26 cellular contexts compared by ENCODE assay signal in genomic region chr22:21594865-21595452, GRCh38. TPM values are rescaled to one million over a fixed set of nuclear protein-coding genes. Genes with fewer than 3 reads are reported as not detected.
DNase-seq lines count a peak whose midpoint lies in the region; ATAC-seq and TF ChIP-seq lines count a peak whose summit lies in the region.
"Had no signal": no experiment of that assay in that cellular context is flagged by ENCODE, and none has a peak within 500 bp of the region (broad histone marks: within the 10 kb centered on the region; RNA-seq: fewer than 3 reads in every experiment).

No MANE protein-coding gene starts in this region.

- no peak for ATAC-seq in activated CD4-positive, alpha-beta T cell treated with anti-CD3 and anti-CD28 coated beads for 36 hours
- ATAC-seq in left lobe of liver, result peak; percentile 24
- ATAC-seq: body of pancreas had no signal

- H3F3A ChIP-seq in smooth muscle cell (ENCODE audit: low read depth), result no peaks in the 10 kb centered on the region

- no peak overlapping the region for H3K4me3 ChIP-seq in mammary epithelial cell (replicated peaks in 1 of 3; ENCODE audit: insufficient read depth in 1 of 3, low read depth in 2 of 3, low read length in 3 of 3)
- no peak overlapping the region for H3K4me3 ChIP-seq in smooth muscle cell
- H3K4me3 ChIP-seq: body of pancreas, hepatocyte, skin epidermis, stomach had no signal

- intact Hi-C loops in activated CD4-positive, alpha-beta T cell treated with anti-CD3 and anti-CD28 coated beads for 36 hours (cut with DNase I, micrococcal nuclease), result no loop called here
- intact Hi-C loops in mammary epithelial cell (cut with micrococcal nuclease), result loop anchor here (10.0 kb wide), 1 partner anchor 50 kb away; the partner anchor contains the start of gene SDF2L1

- peaks cover 19% of the 10 kb centered on the region for H3K36me3 ChIP-seq in mammary epithelial cell (ENCODE audit: insufficient read depth, low read length)
- H3K36me3 ChIP-seq in smooth muscle cell (ENCODE audit: low read depth), result peaks cover 10% of the 10 kb centered on the region

- peaks cover 48% of the 10 kb centered on the region for H3K36me3 Mint-ChIP-seq in activated CD4-positive, alpha-beta T cell treated with anti-CD3 and anti-CD28 coated beads for 36 hours (ENCODE audit: low read depth)

- H3K4me1 Mint-ChIP-seq in activated CD4-positive, alpha-beta T cell treated with anti-CD3 and anti-CD28 coated beads for 36 hours, result peaks cover 43% of the 10 kb centered on the region

- H3K4me1 ChIP-seq in mammary epithelial cell (ENCODE audit: insufficient read depth, low read length) (peaks cover 15% of the 10 kb centered on the region), smooth muscle cell (ENCODE audit: low read depth) (no peaks in the 10 kb centered on the region)

- 75% methylated on average over 4 of the region's 5 CpGs for WGBS in mammary epithelial cell (ENCODE audit: low coverage, missing lambda C conversion rate)
- WGBS in smooth muscle cell (ENCODE audit: low lambda C conversion rate), result 86% methylated on average over 5 of the region's 5 CpGs

- H2AFZ ChIP-seq in mammary epithelial cell (ENCODE audit: low read depth, low read length) (no peak overlapping the region), smooth muscle cell (ENCODE audit: low read depth) (no peak overlapping the region)
- H2AFZ ChIP-seq: hepatocyte had no signal

- H3K4me3 Mint-ChIP-seq in activated CD4-positive, alpha-beta T cell treated with anti-CD3 and anti-CD28 coated beads for 36 hours, result no peak overlapping the region
- H3K4me3 Mint-ChIP-seq: activated naive CD4-positive, alpha-beta T cell treated with anti-CD3 and anti-CD28 coated beads, Interleukin-2, amount 50 U/mL, for 24 hours; HFFc6; memory B cell; naive B cell; type B pancreatic cell had no signal

- CTCF ChIA-PET in activated CD4-positive, alpha-beta T cell treated with anti-CD3 and anti-CD28 coated beads for 36 hours (lab: Charles Lee), result no interaction called here
- CTCF ChIA-PET in mammary epithelial cell (lab: Charles Lee; ENCODE audit: low non-redundant PET), result no interaction called here

- H3K4me2 ChIP-seq in mammary epithelial cell (ENCODE audit: insufficient read depth, low read depth, low read length) (no peak overlapping the region), smooth muscle cell (no peak overlapping the region)
- H3K4me2 ChIP-seq: hepatocyte had no signal

- POLR2A ChIA-PET in activated CD4-positive, alpha-beta T cell treated with anti-CD3 and anti-CD28 coated beads for 36 hours (lab: Charles Lee), result no interaction called here

- no peaks in the 10 kb centered on the region for H3K9me3 ChIP-seq in mammary epithelial cell (replicated peaks; ENCODE audit: insufficient read depth, low read length)
- H3K9me3 ChIP-seq in smooth muscle cell (replicated peaks; ENCODE audit: low read depth), result no peaks in the 10 kb centered on the region
- H3K9me3 ChIP-seq: body of pancreas, stomach had no signal

- DNase-seq in activated CD4-positive, alpha-beta T cell treated with anti-CD3 and anti-CD28 coated beads for 36 hours, result no peak
- no peak for DNase-seq in activated CD4-positive, alpha-beta T cell treated with anti-CD3 and anti-CD28 coated beads for 1 hour
- DNase-seq in mammary epithelial cell (no peak), left lobe of liver (ENCODE audit: low spot score) (no peak), smooth muscle cell (lab: John Stamatoyannopoulos, UW; ENCODE audit: unreplicated experiment) (no peak), NCI-H526 treated with DMSO at 0.1 percent for 48 hours (lab: John Stamatoyannopoulos, UW) (no peak), NCI-H1694 treated with DMSO at 0.1 percent for 48 hours (lab: John Stamatoyannopoulos, UW) (no peak), GM10266 (ENCODE audit: extremely low spot score) (no peak)
- DNase-seq: activated CD4-positive, CD25-positive, alpha-beta regulatory T cell treated with anti-CD3 and anti-CD28 coated beads, Interleukin-2, amount 50 U/mL, for 72 hours; activated CD8-positive, alpha-beta memory T cell treated with anti-CD3 and anti-CD28 coated beads for 24 hours; body of pancreas; cortex of kidney; HFFc6; naive B cell; NCI-H1436 treated with DMSO at 0.1 percent for 48 hours; NCI-H526; RPMI8226; stimulated activated CD4-positive, alpha-beta T cell treated with anti-CD3 and anti-CD28 coated beads, Interleukin-4, amount 100 ng/mL, for 1 hour; stomach had no signal

- TSS peak; percentile 6 for BruUV-seq in mammary epithelial cell (replicated peaks; lab: Mats Ljungman, UMichigan)

- H3K27me3 Mint-ChIP-seq in activated CD4-positive, alpha-beta T cell treated with anti-CD3 and anti-CD28 coated beads for 36 hours, result no peaks in the 10 kb centered on the region
- H3K27me3 Mint-ChIP-seq: activated naive CD4-positive, alpha-beta T cell treated with anti-CD3 and anti-CD28 coated beads, Interleukin-2, amount 50 U/mL, for 24 hours; memory B cell; naive B cell; type B pancreatic cell had no signal

- H3K79me2 ChIP-seq in mammary epithelial cell (ENCODE audit: insufficient read depth, low read length) (peaks cover 99% of the 10 kb centered on the region), smooth muscle cell (ENCODE audit: low read depth) (peaks cover 99% of the 10 kb centered on the region)

- H3K27me3 ChIP-seq in mammary epithelial cell (ENCODE audit: insufficient read depth, low read length) (no peaks in the 10 kb centered on the region), smooth muscle cell (ENCODE audit: low read depth) (no peaks in the 10 kb centered on the region)
- H3K27me3 ChIP-seq: body of pancreas, hepatocyte, stomach had no signal

- dilution Hi-C loops in mammary epithelial cell (cut with HindIII; ENCODE audit: low sequenced_read_pairs), result loop anchor here (5.0 kb wide), 1 partner anchor 57 kb away; no protein-coding TSS in a partner anchor

- peak overlapping the region; percentile 2 for H3K27ac Mint-ChIP-seq in activated CD4-positive, alpha-beta T cell treated with anti-CD3 and anti-CD28 coated beads for 36 hours
- H3K27ac Mint-ChIP-seq: activated naive CD4-positive, alpha-beta T cell treated with anti-CD3 and anti-CD28 coated beads, Interleukin-2, amount 50 U/mL, for 24 hours; type B pancreatic cell had no signal

- H4K20me1 ChIP-seq in mammary epithelial cell (ENCODE audit: insufficient read depth, low read length), result peaks cover 35% of the 10 kb centered on the region
- H4K20me1 ChIP-seq in smooth muscle cell (ENCODE audit: low read depth), result peaks cover 100% of the 10 kb centered on the region

- H3K27ac ChIP-seq in mammary epithelial cell (ENCODE audit: insufficient read depth, low read depth, low read length), result no peak overlapping the region
- H3K27ac ChIP-seq in smooth muscle cell (ENCODE audit: low read depth), result peak overlapping the region; percentile 11
- H3K27ac ChIP-seq: 22Rv1, body of pancreas, hepatocyte, HL-60, skin epidermis, stomach had no signal

- H3K9me3 Mint-ChIP-seq in activated CD4-positive, alpha-beta T cell treated with anti-CD3 and anti-CD28 coated beads for 36 hours (ENCODE audit: low read depth), result no peaks in the 10 kb centered on the region
- H3K9me3 Mint-ChIP-seq: activated naive CD4-positive, alpha-beta T cell treated with anti-CD3 and anti-CD28 coated beads, Interleukin-2, amount 50 U/mL, for 24 hours; HFFc6; memory B cell; naive B cell; type B pancreatic cell had no signal

- in situ Hi-C loops in mammary epithelial cell (cut with MboI; ENCODE audit: low sequenced_read_pairs in 2 of 2), result no loop called here

- TF ChIP-seq CTCF in mammary epithelial cell (conservative IDR thresholded peaks at IDR 0.05 in 1 of 2, IDR thresholded peaks at IDR 0.05 in 1 of 2; ENCODE audit: extremely low read depth in 1 of 2, insufficient read depth in 1 of 2, low read depth in 1 of 2, low read length in 2 of 2) (no peak), smooth muscle cell (IDR thresholded peaks at IDR 0.05; ENCODE audit: borderline replicate concordance, insufficient read depth, poor library complexity, severe bottlenecking) (no peak), GM10266 (IDR thresholded peaks at IDR 0.05; ENCODE audit: control insufficient read depth, insufficient read depth, low read depth, missing control alignments) (no peak)

- H3K9ac ChIP-seq in mammary epithelial cell (ENCODE audit: insufficient read depth, low read length), result no peak overlapping the region
- no peak overlapping the region for H3K9ac ChIP-seq in smooth muscle cell (ENCODE audit: low read depth)

RNA-seq across cellular contexts. Expression of gene UBE2L3, which starts 27.4 kb away (rescaled TPM):
- 10 to 100 TPM; 57.3 to 75.5 TPM for total RNA-seq in activated CD4-positive, alpha-beta T cell treated with anti-CD3 and anti-CD28 coated beads for 36 hours
- total RNA-seq in mammary epithelial cell (10 to 100 TPM; 37.5 to 60.1 TPM), left lobe of liver (16.5 TPM), smooth muscle cell (47.0 and 65.4 TPM in 2 replicates)
- polyA plus RNA-seq in mammary epithelial cell (57.5 TPM), smooth muscle cell (89.3 and 102 TPM in 2 replicates)
- polyA minus RNA-seq in mammary epithelial cell, result 29.6 TPM

RNA-seq across cellular contexts. Expression of gene YDJC, which starts 34.9 kb away (rescaled TPM):
- 10 to 100 TPM; 43.4 to 54.0 TPM for total RNA-seq in activated CD4-positive, alpha-beta T cell treated with anti-CD3 and anti-CD28 coated beads for 36 hours
- total RNA-seq in mammary epithelial cell (10 to 100 TPM; 33.8 to 47.6 TPM), left lobe of liver (10.0 TPM), smooth muscle cell (12.0 and 19.3 TPM in 2 replicates)
- polyA plus RNA-seq in mammary epithelial cell (41.1 TPM), smooth muscle cell (15.2 and 17.2 TPM in 2 replicates)
- polyA minus RNA-seq in mammary epithelial cell, result 29.9 TPM

RNA-seq across cellular contexts. Expression of gene CCDC116, which starts 37.6 kb away (rescaled TPM):
- total RNA-seq in activated CD4-positive, alpha-beta T cell treated with anti-CD3 and anti-CD28 coated beads for 36 hours, result under 1 TPM; 0.23 to 0.33 TPM
- total RNA-seq in mammary epithelial cell (under 1 TPM; 0.17 to 0.31 TPM), left lobe of liver (0.45 TPM), smooth muscle cell (0.40 and 1.8 TPM in 2 replicates)
- polyA plus RNA-seq in mammary epithelial cell (0.03 TPM), smooth muscle cell (not detected in 2 replicates)
- not detected for polyA minus RNA-seq in mammary epithelial cell
- total RNA-seq: stomach had no signal

RNA-seq across cellular contexts. Expression of gene RIMBP3C, which starts 43.7 kb away (rescaled TPM):
- under 1 TPM; 0.18 to 0.33 TPM for total RNA-seq in activated CD4-positive, alpha-beta T cell treated with anti-CD3 and anti-CD28 coated beads for 36 hours
- total RNA-seq in mammary epithelial cell (not detected), left lobe of liver (0.05 TPM), smooth muscle cell (0.45 and 0.63 TPM in 2 replicates)
- polyA plus RNA-seq in mammary epithelial cell (0.03 TPM), smooth muscle cell (0.11 and 0.17 TPM in 2 replicates)
- not detected for polyA minus RNA-seq in mammary epithelial cell
- polyA plus RNA-seq: hepatocyte, stomach had no signal

RNA-seq across cellular contexts. Expression of gene SDF2L1, which starts 47.1 kb away (rescaled TPM):
- total RNA-seq in activated CD4-positive, alpha-beta T cell treated with anti-CD3 and anti-CD28 coated beads for 36 hours, result 10 to 100 TPM; 13.7 to 32.8 TPM
- total RNA-seq in mammary epithelial cell (10 to 100 TPM; 13.3 to 52.0 TPM), left lobe of liver (99.1 TPM), smooth muscle cell (13.3 and 24.9 TPM in 2 replicates)
- polyA plus RNA-seq in mammary epithelial cell (56.2 TPM), smooth muscle cell (80.1 and 102 TPM in 2 replicates)
- polyA minus RNA-seq in mammary epithelial cell, result 14.6 TPM
